ENCODE assay signal across 11 cellular contexts in genomic region chr5:90878549-90879196, GRCh38.
DNase-seq lines count a peak whose midpoint lies in the region; ATAC-seq, FAIRE-seq and TF ChIP-seq lines count a peak whose summit lies in the region.
"Had no signal": no experiment of that assay in that cellular context is flagged by ENCODE, and none has a peak within 500 bp of the region (broad histone marks: within the 10 kb centered on the region; RNA-seq: fewer than 3 reads in every experiment).

No MANE protein-coding gene starts in this region.

- no peak overlapping the region for H3K4me3 ChIP-seq in esophagus (ENCODE audit: low read depth in 1 of 2, low read length in 2 of 2)

- WGBS in esophagus, 2 donors = 51% methylated on average over 3 of the region's 3 CpGs

- no peak overlapping the region for H3K27ac Mint-ChIP-seq in activated naive CD8-positive, alpha-beta T cell treated with anti-CD3 and anti-CD28 coated beads, Interleukin-2, amount 50 U/mL, for 24 hours
- no peak overlapping the region for H3K27ac Mint-ChIP-seq in activated naive CD8-positive, alpha-beta T cell treated with anti-CD3 and anti-CD28 coated beads for 36 hours
- H3K27ac Mint-ChIP-seq in Calu3 (ENCODE audit: unreplicated experiment) = no peak overlapping the region
- H3K27ac Mint-ChIP-seq: activated CD4-positive, alpha-beta T cell treated with anti-CD3 and anti-CD28 coated beads, Interleukin-2, amount 10 ng/mL, durations not matched to agents 24 days and 14 days; activated naive CD4-positive, alpha-beta T cell treated with anti-CD3 and anti-CD28 coated beads, Interleukin-2, amount 50 U/mL, for 72 hours had no signal

- peak overlapping the region; percentile 0 to 70 for H3K27ac ChIP-seq in esophagus (ENCODE audit: low read depth in 2 of 2, low read length in 1 of 2)

- peaks cover 35% of the 10 kb centered on the region for H3K27me3 Mint-ChIP-seq in activated naive CD8-positive, alpha-beta T cell treated with anti-CD3 and anti-CD28 coated beads, Interleukin-2, amount 50 U/mL, for 24 hours
- peaks cover 42% of the 10 kb centered on the region for H3K27me3 Mint-ChIP-seq in activated naive CD8-positive, alpha-beta T cell treated with anti-CD3 and anti-CD28 coated beads for 36 hours
- no peaks in the 10 kb centered on the region for H3K27me3 Mint-ChIP-seq in Calu3 (ENCODE audit: unreplicated experiment)

- no peaks in the 10 kb centered on the region for H3K9me3 Mint-ChIP-seq in activated naive CD8-positive, alpha-beta T cell treated with anti-CD3 and anti-CD28 coated beads, Interleukin-2, amount 50 U/mL, for 24 hours
- no peaks in the 10 kb centered on the region for H3K9me3 Mint-ChIP-seq in activated naive CD8-positive, alpha-beta T cell treated with anti-CD3 and anti-CD28 coated beads for 36 hours
- H3K9me3 Mint-ChIP-seq in Calu3 (ENCODE audit: low read depth, unreplicated experiment) = no peaks in the 10 kb centered on the region
- H3K9me3 Mint-ChIP-seq: activated CD4-positive, alpha-beta T cell treated with anti-CD3 and anti-CD28 coated beads, Interleukin-2, amount 10 ng/mL, durations not matched to agents 24 days and 14 days; activated naive CD4-positive, alpha-beta T cell treated with anti-CD3 and anti-CD28 coated beads, Interleukin-2, amount 50 U/mL, for 72 hours had no signal

- BruUV-seq in Calu3 (replicated peaks; lab: Mats Ljungman, UMichigan) = no TSS peak

- H3K9me3 ChIP-seq in esophagus (ENCODE audit: control insufficient read depth in 2 of 2, insufficient read depth in 1 of 2, low read depth in 1 of 2, low read length in 1 of 2) = no peaks in the 10 kb centered on the region

- intact Hi-C loops in Calu3 (cut with micrococcal nuclease; ENCODE audit: unreplicated experiment) = no loop called here

- H3K36me3 ChIP-seq in esophagus (ENCODE audit: control insufficient read depth in 2 of 2, insufficient read depth in 2 of 2, low read length in 1 of 2) = no peaks in the 10 kb centered on the region

- no peak for FAIRE-seq in urothelium cell line (lab: Jason Lieb, UNC)

- H3K36me3 Mint-ChIP-seq in activated naive CD8-positive, alpha-beta T cell treated with anti-CD3 and anti-CD28 coated beads, Interleukin-2, amount 50 U/mL, for 24 hours (ENCODE audit: low read depth) = no peaks in the 10 kb centered on the region
- no peaks in the 10 kb centered on the region for H3K36me3 Mint-ChIP-seq in activated naive CD8-positive, alpha-beta T cell treated with anti-CD3 and anti-CD28 coated beads for 36 hours
- H3K36me3 Mint-ChIP-seq in Calu3 (ENCODE audit: insufficient read depth, unreplicated experiment) = no peaks in the 10 kb centered on the region
- H3K36me3 Mint-ChIP-seq: activated naive CD4-positive, alpha-beta T cell treated with anti-CD3 and anti-CD28 coated beads, Interleukin-2, amount 50 U/mL, for 72 hours had no signal

- CTCF ChIA-PET in Calu3 (lab: Charles Lee) = interaction anchor here (1.0 kb wide), 1 partner anchor 10 kb away, joined by 3 read pairs; no protein-coding TSS in a partner anchor

- no peak for TF ChIP-seq CTCF in Calu3 (IDR thresholded peaks at IDR 0.05; ENCODE audit: unreplicated experiment)

- H3K27me3 ChIP-seq in esophagus (ENCODE audit: control insufficient read depth in 1 of 2, insufficient read depth in 2 of 2, low read length in 2 of 2) = no peaks in the 10 kb centered on the region

- ATAC-seq in activated naive CD8-positive, alpha-beta T cell treated with anti-CD3 and anti-CD28 coated beads, Interleukin-2, amount 50 U/mL, for 24 hours = peak; percentile 80
- ATAC-seq: activated naive CD4-positive, alpha-beta T cell treated with anti-CD3 and anti-CD28 coated beads, Interleukin-2, amount 50 U/mL, for 72 hours had no signal

- H3K4me1 Mint-ChIP-seq in activated naive CD8-positive, alpha-beta T cell treated with anti-CD3 and anti-CD28 coated beads, Interleukin-2, amount 50 U/mL, for 24 hours = peaks cover 23% of the 10 kb centered on the region
- peaks cover 18% of the 10 kb centered on the region for H3K4me1 Mint-ChIP-seq in activated naive CD8-positive, alpha-beta T cell treated with anti-CD3 and anti-CD28 coated beads for 36 hours
- peaks cover 13% of the 10 kb centered on the region for H3K4me1 Mint-ChIP-seq in Calu3 (ENCODE audit: low read depth, unreplicated experiment)
- H3K4me1 Mint-ChIP-seq: activated CD4-positive, alpha-beta T cell treated with anti-CD3 and anti-CD28 coated beads, Interleukin-2, amount 10 ng/mL, durations not matched to agents 24 days and 14 days had no signal

- no peak overlapping the region for H3K4me3 Mint-ChIP-seq in activated naive CD8-positive, alpha-beta T cell treated with anti-CD3 and anti-CD28 coated beads, Interleukin-2, amount 50 U/mL, for 24 hours
- no peak overlapping the region for H3K4me3 Mint-ChIP-seq in activated naive CD8-positive, alpha-beta T cell treated with anti-CD3 and anti-CD28 coated beads for 36 hours
- no peak overlapping the region for H3K4me3 Mint-ChIP-seq in Calu3 (ENCODE audit: low read depth, unreplicated experiment)
- H3K4me3 Mint-ChIP-seq: activated CD4-positive, alpha-beta T cell treated with anti-CD3 and anti-CD28 coated beads, Interleukin-2, amount 10 ng/mL, durations not matched to agents 24 days and 14 days had no signal

- H3K4me1 ChIP-seq in esophagus (ENCODE audit: control insufficient read depth in 2 of 2, insufficient read depth in 2 of 2, low read length in 1 of 2) = peaks cover 0 to 5% of the 10 kb centered on the region in 2 donors

- no peak for DNase-seq in activated naive CD8-positive, alpha-beta T cell treated with anti-CD3 and anti-CD28 coated beads, Interleukin-2, amount 50 U/mL, for 24 hours
- DNase-seq in activated naive CD8-positive, alpha-beta T cell treated with anti-CD3 and anti-CD28 coated beads for 36 hours = no peak
- DNase-seq in lung microvascular endothelial cell (ENCODE audit: low read depth in 2 of 2) = peak; percentile 43 to 88
- peak; percentile 6 for DNase-seq in urothelium cell line (ENCODE audit: low spot score)
- no peak for DNase-seq in pons (ENCODE audit: low spot score)
- DNase-seq in iPS-NIHi7 (ENCODE audit: extremely low spot score) = no peak
- no peak for DNase-seq in Calu3
- DNase-seq: activated CD4-positive, alpha-beta T cell treated with anti-CD3 and anti-CD28 coated beads, Interleukin-2, amount 10 ng/mL, durations not matched to agents 24 days and 14 days; nucleus accumbens had no signal

Comparison
In these comparisons a context has a peak if more than half of its experiments do, and no peak if none do; other contexts are left out.
1. DNase-seq: peak in lung microvascular endothelial cell (2 of 2) and urothelium cell line (single experiment); none in activated naive CD8-positive, alpha-beta T cell treated with anti-CD3 and anti-CD28 coated beads, Interleukin-2, amount 50 U/mL, for 24 hours (single experiment), activated naive CD8-positive, alpha-beta T cell treated with anti-CD3 and anti-CD28 coated beads for 36 hours (single experiment), pons (single experiment), iPS-NIHi7 (single experiment) and Calu3 (single experiment).